In genomic region chr2:74421248-74421870, GRCh38 we compare ENCODE assay signal across 8 cellular contexts. TPM values are rescaled to one million over a fixed set of nuclear protein-coding genes. Genes with fewer than 3 reads are reported as not detected.
A peak's percentile ranks its signal among the peaks of the same experiment; 100 is the strongest.
DNase-seq lines count a peak whose midpoint lies in the region; ATAC-seq and TF ChIP-seq lines count a peak whose summit lies in the region.

Gene C2orf81, minus strand, starts transcription at chr2:74421619. Its CDS starts 59 bp downstream, at chr2:74421560.
A gene with protein sequence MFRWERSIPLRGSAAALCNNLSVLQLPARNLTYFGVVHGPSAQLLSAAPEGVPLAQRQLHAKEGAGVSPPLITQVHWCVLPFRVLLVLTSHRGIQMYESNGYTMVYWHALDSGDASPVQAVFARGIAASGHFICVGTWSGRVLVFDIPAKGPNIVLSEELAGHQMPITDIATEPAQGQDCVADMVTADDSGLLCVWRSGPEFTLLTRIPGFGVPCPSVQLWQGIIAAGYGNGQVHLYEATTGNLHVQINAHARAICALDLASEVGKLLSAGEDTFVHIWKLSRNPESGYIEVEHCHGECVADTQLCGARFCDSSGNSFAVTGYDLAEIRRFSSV (plus strand): TSS chr2:74421730. CDS start chr2:74422154, 424 bp downstream.

- peaks cover 5 to 8% of the 10 kb centered on the region in 2 donors for H3K36me3 Mint-ChIP-seq in activated naive CD4-positive, alpha-beta T cell treated with anti-CD3 and anti-CD28 coated beads, Interleukin-2, amount 50 U/mL, for 72 hours

- H3F3A ChIP-seq in SK-N-SH (replicated peaks; ENCODE audit: insufficient read depth), result peaks cover 4% of the 10 kb centered on the region

- no peak for TF ChIP-seq CTCF in GM10266 (IDR thresholded peaks at IDR 0.05; ENCODE audit: control insufficient read depth, insufficient read depth, low read depth, missing control alignments)
- no peak for TF ChIP-seq CTCF in SK-N-SH (IDR thresholded peaks at IDR 0.05)
- no peak for TF ChIP-seq CTCF in parathyroid adenoma (IDR thresholded peaks at IDR 0.05)
- TF ChIP-seq CTCF in tibial nerve (IDR thresholded peaks at IDR 0.05), result no peak

- H3K9ac ChIP-seq in SK-N-SH (peak within 1 kb of the TSS; percentile 81), parathyroid adenoma (no peak within 1 kb of the TSS)

- H3K36me3 ChIP-seq in SK-N-SH (replicated peaks in 1 of 2; ENCODE audit: control insufficient read depth in 1 of 2, insufficient read depth in 2 of 2, low read length in 1 of 2), result peaks cover 6 to 10% of the 10 kb centered on the region in 2 experiments
- no peaks in the 10 kb centered on the region for H3K36me3 ChIP-seq in parathyroid adenoma (ENCODE audit: control insufficient read depth, insufficient read depth, low read length)
- peaks cover 0 to 16% (median 0%) of the 10 kb centered on the region in 3 donors for H3K36me3 ChIP-seq in tibial nerve

- H3K4me1 ChIP-seq in SK-N-SH (ENCODE audit: control insufficient read depth in 1 of 2, insufficient read depth in 2 of 2, low read depth in 1 of 2, low read length in 1 of 2), result peaks cover 0 to 16% of the 10 kb centered on the region in 2 experiments; a peak in 1 of 4 replicates
- no peaks in the 10 kb centered on the region for H3K4me1 ChIP-seq in parathyroid adenoma
- H3K4me1 ChIP-seq in tibial nerve, result peaks cover 0 to 27% (median 9%) of the 10 kb centered on the region in 4 donors

- H3K27me3 ChIP-seq in SK-N-SH (ENCODE audit: insufficient read depth), result no peaks in the 10 kb centered on the region
- H3K27me3 ChIP-seq in parathyroid adenoma (ENCODE audit: control insufficient read depth, insufficient read depth, low read length), result no peaks in the 10 kb centered on the region
- no peaks in the 10 kb centered on the region for H3K27me3 ChIP-seq in tibial nerve

- intact Hi-C loops in Right ventricle myocardium inferior (cut with DNase I), result no loop called here

- CTCF ChIA-PET in SK-N-SH (lab: Yijun Ruan, JAX), result interaction anchor here (0.7 to 3.8 kb wide), 10 partner anchors 9 to 171 kb away, joined by 3 to 22 read pairs (median 4); partner anchors contain the start of gene INO80B

- H4K20me1 ChIP-seq in SK-N-SH (ENCODE audit: insufficient read depth), result no peaks in the 10 kb centered on the region

- DNase-seq in GM10266 (ENCODE audit: extremely low spot score), result peak; percentile 98
- peak; percentile 85 for DNase-seq in NCI-H1092 (lab: John Stamatoyannopoulos, UW)
- DNase-seq in SK-N-SH, result peak; percentile 98
- peak; percentile 89 to 97 for DNase-seq in activated naive CD4-positive, alpha-beta T cell treated with anti-CD3 and anti-CD28 coated beads, Interleukin-2, amount 50 U/mL, for 72 hours (ENCODE audit: low spot score in 2 of 2)
- DNase-seq in Right ventricle myocardium inferior (ENCODE audit: missing footprints), result peak; percentile 93
- DNase-seq in tibial nerve (ENCODE audit: low spot score in 2 of 2), result peak; percentile 64 to 67

- peak; percentile 96 for ATAC-seq in HG02610 (IDR thresholded peaks at IDR 0.05; ENCODE audit: unreplicated experiment)
- ATAC-seq in activated naive CD4-positive, alpha-beta T cell treated with anti-CD3 and anti-CD28 coated beads, Interleukin-2, amount 50 U/mL, for 72 hours, result peak; percentile 93 to 97
- peak; percentile 92 for ATAC-seq in Right ventricle myocardium inferior

- peak within 1 kb of the TSS; percentile 100 for H3K27ac Mint-ChIP-seq in activated naive CD4-positive, alpha-beta T cell treated with anti-CD3 and anti-CD28 coated beads, Interleukin-2, amount 50 U/mL, for 72 hours

- H2AFZ ChIP-seq in SK-N-SH (ENCODE audit: low read depth) (peak within 1 kb of the TSS; percentile 95), parathyroid adenoma (peak within 1 kb of the TSS; percentile 74)

- TF ChIP-seq POLR2A in tibial nerve (IDR thresholded peaks at IDR 0.05), result peak; percentile 26 to 40

- H3K27ac ChIP-seq in SK-N-SH (ENCODE audit: low read depth in 2 of 2, low read length in 1 of 2) (peak within 1 kb of the TSS; percentile 82 to 94), parathyroid adenoma (peak within 1 kb of the TSS; percentile 59), tibial nerve (peak within 1 kb of the TSS; percentile 2 to 88 (median 82))

- H3K9me3 ChIP-seq in SK-N-SH, result no peaks in the 10 kb centered on the region
- no peaks in the 10 kb centered on the region for H3K9me3 ChIP-seq in parathyroid adenoma (ENCODE audit: control insufficient read depth, low read length)
- H3K9me3 ChIP-seq in tibial nerve, result no peaks in the 10 kb centered on the region

- 1% methylated on average over 16 of the region's 56 CpGs for WGBS in SK-N-SH (ENCODE audit: low lambda C conversion rate)
- WGBS in tibial nerve, 2 donors, result 0 to 1% methylated on average over 31 to 56 of the region's 56 CpGs

- H3K4me2 ChIP-seq in SK-N-SH (peak within 1 kb of the TSS; percentile 75), parathyroid adenoma (ENCODE audit: low read length) (peak within 1 kb of the TSS; percentile 90)

- no peaks in the 10 kb centered on the region for H3K79me2 ChIP-seq in SK-N-SH (ENCODE audit: insufficient read depth)
- no peaks in the 10 kb centered on the region for H3K79me2 ChIP-seq in parathyroid adenoma

- TF ChIP-seq RAD21 in SK-N-SH (IDR thresholded peaks at IDR 0.05; ENCODE audit: low read length), result no peak

- POLR2A ChIA-PET in SK-N-SH (lab: Yijun Ruan, JAX), result interaction anchor here (0.7 to 3.1 kb wide), 14 partner anchors 9 to 243 kb away, joined by 3 to 28 read pairs (median 4); partner anchors contain the start of genes CCDC142, DCTN1, INO80B and MOB1A

- no peaks in the 10 kb centered on the region for H3K9me2 ChIP-seq in SK-N-SH

- TF ChIP-seq EP300 in SK-N-SH (IDR thresholded peaks at IDR 0.05; ENCODE audit: borderline replicate concordance in 1 of 2, low read depth in 1 of 2, low read length in 1 of 2), result no peak; a peak in 1 of 4 replicates
- peak in 1 of 2 donors; percentile 78 for TF ChIP-seq EP300 in tibial nerve (IDR thresholded peaks at IDR 0.05)

- H3K4me3 ChIP-seq in SK-N-SH (ENCODE audit: low read depth in 2 of 2, low read length in 1 of 2) (peak within 1 kb of the TSS; percentile 87), parathyroid adenoma (ENCODE audit: low read depth, low read length) (peak within 1 kb of the TSS; percentile 77), tibial nerve (peak within 1 kb of the TSS; percentile 42 to 70 (median 54))

- H3K9me3 Mint-ChIP-seq in activated naive CD4-positive, alpha-beta T cell treated with anti-CD3 and anti-CD28 coated beads, Interleukin-2, amount 50 U/mL, for 72 hours, result no peaks in the 10 kb centered on the region

TF ChIP-seq in SK-N-SH, 30 proteins besides CTCF, POLR2A, EP300 and RAD21 (continues in another document):
- TF ChIP-seq REST (IDR thresholded peaks at IDR 0.05; ENCODE audit: low read depth, low read length) (peak; percentile 8; the same call in 1 of the 2 replicates), NRF1 (IDR thresholded peaks at IDR 0.05; ENCODE audit: low read depth, low read length) (no peak), POLR2AphosphoS5 (IDR thresholded peaks at IDR 0.05; ENCODE audit: low read depth, low read length) (peak; percentile 84), FOSL2 (IDR thresholded peaks at IDR 0.05; ENCODE audit: borderline replicate concordance, low read depth) (no peak), ELF1 (IDR thresholded peaks at IDR 0.05) (peak; percentile 30; the same call in 1 of the 2 replicates)

RNA-seq across cellular contexts. Expression of gene C2orf81, which starts in this region (rescaled TPM):
- 1.2 and 2.5 TPM in 2 replicates for polyA plus RNA-seq in SK-N-SH (2012; rRNA removed)
- polyA plus RNA-seq in SK-N-SH (2012; cell fraction: cytosol; rRNA removed), result 0.85 and 2.1 TPM in 2 replicates
- 3.4 and 4.9 TPM in 2 replicates for polyA plus RNA-seq in SK-N-SH (2012; cell fraction: nucleus; rRNA removed)
- total RNA-seq in activated naive CD4-positive, alpha-beta T cell treated with anti-CD3 and anti-CD28 coated beads, Interleukin-2, amount 50 U/mL, for 72 hours, result 1 to 10 TPM; 2.1 to 6.4 TPM
- total RNA-seq in Right ventricle myocardium inferior (1.1 TPM), tibial nerve (10 to 100 TPM in 1 of 4 donors, 1 to 10 TPM in 3; 4.5 to 14.4 (median 5.3) TPM)

RNA-seq across cellular contexts. Expression of the second gene that starts in this region (rescaled TPM):
- polyA plus RNA-seq in SK-N-SH (2012; rRNA removed), result 50.7 and 61.6 TPM in 2 replicates
- polyA plus RNA-seq in SK-N-SH (2012; cell fraction: cytosol; rRNA removed), result 26.2 and 39.5 TPM in 2 replicates
- 54.2 and 62.7 TPM in 2 replicates for polyA plus RNA-seq in SK-N-SH (2012; cell fraction: nucleus; rRNA removed)
- total RNA-seq in activated naive CD4-positive, alpha-beta T cell treated with anti-CD3 and anti-CD28 coated beads, Interleukin-2, amount 50 U/mL, for 72 hours, result 100 to 1,000 TPM in 1 of 2 donors, 10 to 100 TPM in 1; 14.3 to 173 TPM
- 3.0 TPM for total RNA-seq in Right ventricle myocardium inferior
- total RNA-seq in tibial nerve, result 10 to 100 TPM in 3 of 4 donors, 1 to 10 TPM in 1; 9.6 to 25.2 (median 18.5) TPM

Comparison
In these comparisons a context has a peak if more than half of its experiments do, and no peak if none do; other contexts are left out.
1. Peak in every context shown above with its lines: DNase-seq, ATAC-seq, H3K4me3 ChIP-seq and H3K27ac ChIP-seq.